In the genomic region with DNA sequence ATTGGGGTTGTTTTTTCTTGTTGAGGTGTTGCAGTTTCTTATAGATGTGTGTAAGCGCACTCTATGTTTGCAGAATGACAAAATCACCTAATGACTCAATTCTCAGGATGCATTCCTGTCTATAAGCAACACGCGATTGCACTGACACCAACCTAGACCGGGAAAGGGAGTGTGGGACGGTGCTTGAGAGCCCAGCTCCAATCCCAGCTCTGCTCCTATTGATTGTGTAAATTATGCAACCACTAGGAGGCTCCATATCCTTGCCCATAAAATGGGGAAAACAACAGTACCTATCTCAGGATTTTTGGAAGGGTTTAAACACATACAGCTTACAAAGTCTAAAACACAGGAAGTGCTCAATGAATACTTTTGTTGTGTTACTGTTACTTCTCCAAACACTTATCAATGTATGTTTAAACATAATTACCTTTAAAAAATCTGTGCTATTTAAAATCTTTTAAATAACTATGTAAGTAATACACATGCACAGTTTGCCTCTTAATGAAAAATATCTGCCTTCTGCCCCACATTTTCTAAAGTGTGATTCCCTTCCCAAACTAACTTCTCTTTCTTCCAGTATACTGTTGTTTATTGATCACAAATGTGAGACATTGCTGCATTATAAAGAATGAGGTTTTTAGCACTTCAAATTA, we compare ENCODE assay signal across 8 cellular contexts.
A peak's percentile ranks its signal among the peaks of the same experiment; 100 is the strongest.
DNase-seq lines count a peak whose midpoint lies in the region; ATAC-seq and TF ChIP-seq lines count a peak whose summit lies in the region.

No MANE protein-coding gene starts in this region.

- H3K9me3 ChIP-seq in tibial nerve, result no peaks in the 10 kb centered on the region

- no peak overlapping the region for H3K27ac ChIP-seq in tibial nerve

- H3K4me1 ChIP-seq in tibial nerve, result no peaks in the 10 kb centered on the region

- no peaks in the 10 kb centered on the region for H3K36me3 ChIP-seq in tibial nerve

- TF ChIP-seq EP300 in tibial nerve (IDR thresholded peaks at IDR 0.05), result no peak

- peak; percentile 75 for ATAC-seq in GM19043 (IDR thresholded peaks at IDR 0.05; ENCODE audit: low read depth, unreplicated experiment)

- TF ChIP-seq POLR2A in tibial nerve (IDR thresholded peaks at IDR 0.05), result no peak

- H3K4me3 ChIP-seq in tibial nerve, result no peak overlapping the region

- DNase-seq in AG08396 (ENCODE audit: low spot score), result peak; percentile 47
- peak; percentile 14 for DNase-seq in NAMALWA (ENCODE audit: low spot score)
- DNase-seq in amniotic epithelial cell (ENCODE audit: low read depth), result peak; percentile 56
- peak; percentile 49 for DNase-seq in iPS DF 4.7 (ENCODE audit: extremely low read depth, low spot score)
- no peak for DNase-seq in tibial nerve (ENCODE audit: low spot score in 2 of 2)
- DNase-seq in GOT3 (lab: John Stamatoyannopoulos, UW), result no peak
- DNase-seq in CD1c-positive myeloid dendritic cell (ENCODE audit: extremely low spot score), result no peak

- H3K27me3 ChIP-seq in tibial nerve, result no peaks in the 10 kb centered on the region

- 21 to 24% methylated on average over 5 of the region's 5 CpGs for WGBS in tibial nerve, 2 donors

- TF ChIP-seq CTCF in tibial nerve (IDR thresholded peaks at IDR 0.05), result peak in 3 of 5 experiments; percentile 10 to 33 (median 27)

Comparison
In these comparisons a context has a peak if more than half of its experiments do, and no peak if none do; other contexts are left out.
1. DNase-seq: peak in AG08396 (single experiment), NAMALWA (single experiment), amniotic epithelial cell (single experiment) and iPS DF 4.7 (single experiment); none in tibial nerve (0 of 2), GOT3 (single experiment) and CD1c-positive myeloid dendritic cell (single experiment).